ENCODE assay signal across 8 cellular contexts in the genomic region with DNA sequence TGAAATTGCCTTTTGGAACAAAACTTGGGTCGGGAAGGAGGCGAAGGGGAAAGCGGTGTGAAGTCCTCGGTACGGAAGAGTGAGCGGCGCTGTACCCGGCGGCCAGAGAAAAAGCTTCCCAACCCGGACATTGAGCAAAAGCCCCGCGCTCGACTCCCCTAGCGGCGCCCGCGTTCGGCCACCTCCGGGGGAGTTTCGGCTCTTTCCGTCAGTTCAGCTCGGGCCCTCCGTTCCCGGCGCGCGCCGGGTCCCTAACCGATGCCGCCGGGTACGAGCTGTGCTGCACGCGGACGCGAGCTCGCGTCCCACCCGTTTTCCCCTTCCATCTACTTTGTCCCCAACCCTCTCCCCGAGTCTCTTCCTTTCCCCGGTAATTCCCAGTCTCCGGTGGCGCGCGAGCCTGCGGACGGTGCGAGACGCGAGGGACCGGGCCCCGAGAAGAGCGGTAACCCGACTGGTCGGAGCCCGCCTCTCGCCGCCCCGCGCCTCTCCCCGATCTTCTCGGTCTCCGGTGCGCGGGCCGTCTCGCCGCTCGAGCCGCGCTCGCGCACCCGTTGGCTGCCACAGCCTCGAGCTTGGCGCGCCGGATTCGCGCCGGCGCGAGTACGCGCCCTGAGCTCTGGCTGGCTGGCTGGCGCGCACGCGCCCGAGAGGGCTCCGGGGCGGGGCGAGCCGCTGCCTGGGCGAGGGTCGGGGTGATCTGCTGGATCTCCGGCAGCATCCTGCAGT. TPM values are rescaled to one million over a fixed set of nuclear protein-coding genes. Genes with fewer than 3 reads are reported as not detected.
DNase-seq lines count a peak whose midpoint lies in the region; ATAC-seq and TF ChIP-seq lines count a peak whose summit lies in the region.

No MANE protein-coding gene starts in this region.

- intact Hi-C loops in A673 (cut with micrococcal nuclease; ENCODE audit: unreplicated experiment) (no loop called here), mammary epithelial cell (cut with micrococcal nuclease) (loop anchor here (2.0 to 5.0 kb wide), 4 partner anchors 35 to 340 kb away; partner anchors contain the start of genes FMNL3 and PRPF40B), spleen (cut with DNase I; ENCODE audit: low total_unique reads) (no loop called here)

- peak overlapping the region; percentile 94 for H2AFZ ChIP-seq in mammary epithelial cell (ENCODE audit: low read depth, low read length)

- DNase-seq in A673 (ENCODE audit: low spot score): peak; percentile 97
- peak; percentile 97 for DNase-seq in NCI-H2196 (lab: John Stamatoyannopoulos, UW; ENCODE audit: unreplicated experiment)
- peak; percentile 94 for DNase-seq in mammary epithelial cell
- DNase-seq in iris pigment epithelial cell (ENCODE audit: low read depth): peak; percentile 95
- DNase-seq in spleen: peak; percentile 97

- in situ Hi-C loops in mammary epithelial cell (cut with MboI; ENCODE audit: low sequenced_read_pairs in 2 of 2): no loop called here

- H3K36me3 ChIP-seq in A673 (ENCODE audit: insufficient read depth, low read length, poor library complexity, severe bottlenecking): peaks cover 5% of the 10 kb centered on the region
- peaks cover 4% of the 10 kb centered on the region for H3K36me3 ChIP-seq in mammary epithelial cell (ENCODE audit: insufficient read depth, low read length)
- no peaks in the 10 kb centered on the region for H3K36me3 ChIP-seq in spleen

- H3K9me3 ChIP-seq in A673 (ENCODE audit: low read depth, low read length, poor library complexity, severe bottlenecking): no peaks in the 10 kb centered on the region
- no peaks in the 10 kb centered on the region for H3K9me3 ChIP-seq in mammary epithelial cell (replicated peaks; ENCODE audit: insufficient read depth, low read length)
- no peaks in the 10 kb centered on the region for H3K9me3 ChIP-seq in spleen

- POLR2A ChIA-PET in A673 (lab: Charles Lee; ENCODE audit: low non-redundant PET): interaction anchor here (0.6 to 0.7 kb wide), 8 partner anchors 25 to 541 kb away, joined by 3 to 10 read pairs (median 4); partner anchors contain the start of genes RHEBL1 and TMBIM6

- peak overlapping the region; percentile 76 for H3K4me2 ChIP-seq in mammary epithelial cell (ENCODE audit: insufficient read depth, low read depth, low read length)

- peak overlapping the region; percentile 97 for H3K27ac ChIP-seq in A673 (ENCODE audit: low read depth, low read length, poor library complexity, severe bottlenecking)
- H3K27ac ChIP-seq in mammary epithelial cell (ENCODE audit: insufficient read depth, low read depth, low read length): peak overlapping the region; percentile 77
- peak overlapping the region; percentile 85 to 96 (median 92) for H3K27ac ChIP-seq in spleen

- peak; percentile 52 for ATAC-seq in GM18858 (IDR thresholded peaks at IDR 0.05; ENCODE audit: unreplicated experiment)
- ATAC-seq in HG03108 (IDR thresholded peaks at IDR 0.05; ENCODE audit: unreplicated experiment): peak; percentile 67

- H3K4me3 ChIP-seq in A673 (ENCODE audit: low read depth, low read length, poor library complexity, severe bottlenecking) (peak overlapping the region; percentile 75), WI38 (ENCODE audit: low read depth, low read length) (peak overlapping the region; percentile 84), mammary epithelial cell (replicated peaks in 1 of 3; ENCODE audit: insufficient read depth in 1 of 3, low read depth in 2 of 3, low read length in 3 of 3) (peak overlapping the region; percentile 65 to 73 (median 72)), spleen (peak overlapping the region; percentile 69 to 95 (median 86))

- 7% methylated on average over 10 of the region's 97 CpGs for WGBS in mammary epithelial cell (ENCODE audit: low coverage, missing lambda C conversion rate)
- WGBS in spleen, 5 donors: 0 to 1% (median 0%) methylated on average over 44 to 97 of the region's 97 CpGs

- BruUV-seq in A673 (replicated peaks; lab: Mats Ljungman, UMichigan): no TSS peak
- BruUV-seq in mammary epithelial cell (replicated peaks; lab: Mats Ljungman, UMichigan): no TSS peak

- TF ChIP-seq POLR2A in spleen (IDR thresholded peaks at IDR 0.05): peak in 2 of 3 donors; percentile 19 to 48

- H3K79me2 ChIP-seq in mammary epithelial cell (ENCODE audit: insufficient read depth, low read length): peaks cover 50% of the 10 kb centered on the region

- dilution Hi-C loops in mammary epithelial cell (cut with HindIII; ENCODE audit: low sequenced_read_pairs): loop anchor here (5.0 kb wide), 2 partner anchors 40 to 100 kb away; partner anchors contain the start of gene TUBA1C

- H3K9ac ChIP-seq in mammary epithelial cell (ENCODE audit: insufficient read depth, low read length): peak overlapping the region; percentile 87

- TF ChIP-seq CTCF in A673 (conservative IDR thresholded peaks at IDR 0.05; ENCODE audit: low read depth, low read length): peak; percentile 36; the same call in 1 of the 2 replicates
- no peak for TF ChIP-seq CTCF in WI38 (IDR thresholded peaks at IDR 0.05; ENCODE audit: low read depth, low read length)
- peak in 1 of 2 donors; percentile 28 for TF ChIP-seq CTCF in mammary epithelial cell (conservative IDR thresholded peaks at IDR 0.05 in 1 of 2, IDR thresholded peaks at IDR 0.05 in 1 of 2; ENCODE audit: extremely low read depth in 1 of 2, insufficient read depth in 1 of 2, low read depth in 1 of 2, low read length in 2 of 2)
- TF ChIP-seq CTCF in spleen (IDR thresholded peaks at IDR 0.05 in 8 of 11, conservative IDR thresholded peaks at IDR 0.05 in 3 of 11): peak in 7 of 11 experiments; percentile 16 to 58 (median 45)

- H3K4me1 ChIP-seq in A673 (ENCODE audit: insufficient read depth, low read length, poor library complexity, severe bottlenecking) (peaks cover 20% of the 10 kb centered on the region), mammary epithelial cell (ENCODE audit: insufficient read depth, low read length) (peaks cover 28% of the 10 kb centered on the region), spleen (peaks cover 13 to 51% (median 41%) of the 10 kb centered on the region in 6 donors)

- CTCF ChIA-PET in A673 (lab: Charles Lee) (interaction anchor here (1.2 to 1.4 kb wide), 4 partner anchors 8 to 213 kb away, joined by 3 to 13 read pairs (median 8); no protein-coding TSS in a partner anchor), mammary epithelial cell (lab: Charles Lee; ENCODE audit: low non-redundant PET) (interaction anchor here (0.6 to 1.1 kb wide), 5 partner anchors 9 to 892 kb away, joined by 3 to 8 read pairs (median 6); no protein-coding TSS in a partner anchor)

- H4K20me1 ChIP-seq in mammary epithelial cell (ENCODE audit: insufficient read depth, low read length): no peaks in the 10 kb centered on the region

- H3K27me3 ChIP-seq in A673 (replicated peaks; ENCODE audit: insufficient read depth, low read depth, low read length, poor library complexity): no peaks in the 10 kb centered on the region
- no peaks in the 10 kb centered on the region for H3K27me3 ChIP-seq in mammary epithelial cell (ENCODE audit: insufficient read depth, low read length)
- no peaks in the 10 kb centered on the region for H3K27me3 ChIP-seq in spleen (replicated peaks in 1 of 7)

RNA-seq across cellular contexts. Expression of gene SPATS2, which starts 0.4 kb away (rescaled TPM):
- total RNA-seq in A673 (2021) (80.5 and 82.8 TPM in 2 replicates), mammary epithelial cell (10 to 100 TPM; 22.3 to 51.2 TPM), spleen (10 to 100 TPM; 15.8 to 27.0 (median 20.7) TPM)
- polyA plus RNA-seq in mammary epithelial cell (35.2 TPM), spleen (10 to 100 TPM in 1 of 3 donors, 1 to 10 TPM in 2; 7.1 to 10.1 (median 9.1) TPM)
- polyA minus RNA-seq in mammary epithelial cell: 88.5 TPM

RNA-seq across cellular contexts. Expression of gene DNAJC22, which starts 20.1 kb away (rescaled TPM):
- total RNA-seq in A673 (2021) (1.9 and 3.0 TPM in 2 replicates), mammary epithelial cell (under 1 TPM; 0.14 to 0.17 TPM), spleen (1 to 10 TPM in 2 of 7 donors, under 1 TPM in 5; 0.43 to 1.9 (median 0.89) TPM)
- polyA plus RNA-seq in mammary epithelial cell (0.03 TPM), spleen (under 1 TPM; 0.10 to 0.48 (median 0.20) TPM)
- polyA minus RNA-seq in mammary epithelial cell: not detected

RNA-seq across cellular contexts. Expression of gene C1QL4, which starts 29.8 kb away (rescaled TPM):
- total RNA-seq in A673 (2021): 0.41 and 1.0 TPM in 2 replicates
- under 1 TPM in 1 of 2 donors, not detected in 1; 0.24 TPM for total RNA-seq in mammary epithelial cell
- 0.03 TPM for polyA plus RNA-seq in mammary epithelial cell
- not detected for polyA minus RNA-seq in mammary epithelial cell
- not detected for total RNA-seq in spleen
- not detected for polyA plus RNA-seq in spleen

RNA-seq across cellular contexts. Expression of gene TROAP, which starts 43.8 kb away (rescaled TPM):
- total RNA-seq in A673 (2021): 121 and 124 TPM in 2 replicates
- total RNA-seq in mammary epithelial cell: 10 to 100 TPM in 1 of 2 donors, under 1 TPM in 1; 0.33 to 34.2 TPM
- polyA plus RNA-seq in mammary epithelial cell: 23.0 TPM
- polyA minus RNA-seq in mammary epithelial cell: 30.6 TPM
- total RNA-seq in spleen: 10 to 100 TPM in 1 of 7 donors, 1 to 10 TPM in 6; 2.5 to 11.9 (median 4.0) TPM
- 10 to 100 TPM in 1 of 3 donors, 1 to 10 TPM in 2; 3.2 to 10.8 (median 4.8) TPM for polyA plus RNA-seq in spleen

Comparison
In these comparisons a context has a peak if more than half of its experiments do, and no peak if none do; other contexts are left out.
1. Peak in every context shown above with its lines: DNase-seq, ATAC-seq, H3K4me3 ChIP-seq and H3K27ac ChIP-seq.